1 cellular context compared by ENCODE assay signal in genomic region chr10:35594115-35594849, GRCh38.
TF ChIP-seq lines count a peak whose summit lies in the region.

No MANE protein-coding gene starts in this region.

TF ChIP-seq in GM23338, 12 proteins besides CTCF, POLR2A, EP300 and RAD21 (continued from another document):
- TF ChIP-seq ZNF462 (CRISPR knock-in tag; IDR thresholded peaks at IDR 0.05), result peak; percentile 61
- no peak for TF ChIP-seq ZNF114 (CRISPR knock-in tag; IDR thresholded peaks at IDR 0.05)
- TF ChIP-seq NANOG (IDR thresholded peaks at IDR 0.05; ENCODE audit: borderline replicate concordance), result peak; percentile 49; the same call in 1 of the 2 replicates
- no peak for TF ChIP-seq STAT1 (IDR thresholded peaks at IDR 0.05; ENCODE audit: unreplicated experiment)
TF ChIP-seq in GM23338: peak in this region for 2.
